In genomic region chr7:2103071-2103898, GRCh38 we compare ENCODE assay signal across 13 cellular contexts.
DNase-seq lines count a peak whose midpoint lies in the region; ATAC-seq and TF ChIP-seq lines count a peak whose summit lies in the region.
"Had no signal": no experiment of that assay in that cellular context is flagged by ENCODE, and none has a peak within 500 bp of the region (broad histone marks: within the 10 kb centered on the region; RNA-seq: fewer than 3 reads in every experiment).

No MANE protein-coding gene starts in this region.

- H3K4ac ChIP-seq in IMR-90 (ENCODE audit: low read depth, low read length) (peak overlapping the region; percentile 88), neuronal stem cell (ENCODE audit: low read length) (peak overlapping the region; percentile 4)

- H2BK5ac ChIP-seq in IMR-90 (ENCODE audit: low read depth, low read length, poor library complexity, severe bottlenecking) = no peak overlapping the region
- peak overlapping the region; percentile 62 for H2BK5ac ChIP-seq in neuronal stem cell (ENCODE audit: low read length)

- H3F3A ChIP-seq in PC-9 (ENCODE audit: insufficient read depth, low read depth) = no peaks in the 10 kb centered on the region

- peaks cover 27 to 37% of the 10 kb centered on the region in 2 donors for H3K4me1 Mint-ChIP-seq in effector memory CD8-positive, alpha-beta T cell (ENCODE audit: low read depth in 2 of 2)
- peaks cover 32% of the 10 kb centered on the region for H3K4me1 Mint-ChIP-seq in activated CD8-positive, alpha-beta memory T cell treated with anti-CD3 and anti-CD28 coated beads, Interleukin-2, amount 10 ng/mL, durations not matched to agents 7 days and 5 days

- H3K36me3 ChIP-seq in A673 (ENCODE audit: insufficient read depth, low read length, poor library complexity, severe bottlenecking) (no peaks in the 10 kb centered on the region), IMR-90 (ENCODE audit: control insufficient read depth, insufficient read depth, low read length) (no peaks in the 10 kb centered on the region), neuronal stem cell (replicated peaks in 1 of 2; ENCODE audit: control insufficient read depth in 2 of 2, insufficient read depth in 2 of 2, low read length in 2 of 2) (peaks cover 0 to 2% of the 10 kb centered on the region in 2 donors), suprapubic skin (no peaks in the 10 kb centered on the region), PC-9 (ENCODE audit: low read depth) (no peaks in the 10 kb centered on the region)
- H3K36me3 ChIP-seq: SJCRH30 had no signal

- 89% methylated on average over 15 of the region's 39 CpGs; no CpG with 5 or more reads in 1 of the 2 experiments for WGBS in IMR-90 (ENCODE audit: extremely low coverage in 2 of 2, insufficient read length in 1 of 2), 2 experiments
- no CpG with 5 or more reads among the region's 39 CpGs for WGBS in neuronal stem cell (ENCODE audit: extremely low coverage in 2 of 2, insufficient read length in 2 of 2, insufficient replicate concordance in 1 of 2), 2 donors
- WGBS in suprapubic skin = 88% methylated on average over 25 of the region's 39 CpGs

- peak overlapping the region; percentile 63 for H4K5ac ChIP-seq in IMR-90 (ENCODE audit: low read depth, low read length)

- peak overlapping the region; percentile 49 for H3K9ac ChIP-seq in IMR-90 (ENCODE audit: low read depth, low read length)
- peak overlapping the region; percentile 36 for H3K9ac ChIP-seq in neuronal stem cell (ENCODE audit: low read depth, low read length, poor library complexity)
- H3K9ac ChIP-seq: parathyroid adenoma had no signal

- dilution Hi-C loops in IMR-90 (cut with HindIII; ENCODE audit: low sequenced_read_pairs, unreplicated experiment) = no loop called here

- in situ Hi-C loops in IMR-90 (cut with MboI; ENCODE audit: low sequenced_read_pairs) = no loop called here

- ATAC-seq in IMR-90 (ENCODE audit: low read depth) = no peak
- ATAC-seq in effector memory CD8-positive, alpha-beta T cell (replicated peaks) = no peak
- no peak for ATAC-seq in activated CD8-positive, alpha-beta memory T cell treated with anti-CD3 and anti-CD28 coated beads, Interleukin-2, amount 10 ng/mL, durations not matched to agents 7 days and 5 days

- H3K18ac ChIP-seq in IMR-90 (ENCODE audit: low read depth, low read length) = peak overlapping the region; percentile 44; the same call in 1 of the 2 replicates
- peak overlapping the region; percentile 84 for H3K18ac ChIP-seq in neuronal stem cell (ENCODE audit: low read length)

- no peak overlapping the region for H2BK20ac ChIP-seq in IMR-90 (ENCODE audit: low read depth, low read length)

- H3K9me1 ChIP-seq in IMR-90 (ENCODE audit: insufficient read depth, low read length) = peaks cover 14% of the 10 kb centered on the region

- peaks cover 16% of the 10 kb centered on the region for H3K36me3 Mint-ChIP-seq in effector memory CD8-positive, alpha-beta T cell (ENCODE audit: insufficient read depth)
- H3K36me3 Mint-ChIP-seq in activated CD8-positive, alpha-beta memory T cell treated with anti-CD3 and anti-CD28 coated beads, Interleukin-2, amount 10 ng/mL, durations not matched to agents 7 days and 5 days = peaks cover 6% of the 10 kb centered on the region

- H3K4me1 ChIP-seq in A673 (ENCODE audit: insufficient read depth, low read length, poor library complexity, severe bottlenecking) (peaks cover 23% of the 10 kb centered on the region), IMR-90 (ENCODE audit: control insufficient read depth, insufficient read depth, low read length) (peaks cover 27% of the 10 kb centered on the region), neuronal stem cell (ENCODE audit: control insufficient read depth in 2 of 2, insufficient read depth in 1 of 2, low read depth in 1 of 2, low read length in 2 of 2) (peaks cover 45 to 50% of the 10 kb centered on the region in 2 donors), suprapubic skin (peaks cover 29% of the 10 kb centered on the region), PC-9 (replicated peaks; ENCODE audit: insufficient read depth) (no peaks in the 10 kb centered on the region)
- H3K4me1 ChIP-seq: parathyroid adenoma had no signal

- TF ChIP-seq CTCF in A673 (conservative IDR thresholded peaks at IDR 0.05; ENCODE audit: low read depth, low read length) (no peak), IMR-90 (conservative IDR thresholded peaks at IDR 0.05; ENCODE audit: low read depth, low read length) (no peak), suprapubic skin (IDR thresholded peaks at IDR 0.05) (no peak), PC-9 (conservative IDR thresholded peaks at IDR 0.05) (no peak)

- H3K4me3 ChIP-seq in A673 (ENCODE audit: low read depth, low read length, poor library complexity, severe bottlenecking) (no peak overlapping the region), IMR-90 (ENCODE audit: insufficient read depth, low read depth, low read length) (no peak overlapping the region), neuronal stem cell (ENCODE audit: low read length in 2 of 2) (no peak overlapping the region), suprapubic skin (no peak overlapping the region), PC-9 (no peak overlapping the region)
- H3K4me3 ChIP-seq: left lung, SJCRH30 had no signal

- peak overlapping the region; percentile 93 for H2AK5ac ChIP-seq in IMR-90 (ENCODE audit: low read depth, low read length)
- H2AK5ac ChIP-seq in neuronal stem cell (ENCODE audit: low read depth, low read length) = peak overlapping the region; percentile 96

- H4K8ac ChIP-seq in IMR-90 (ENCODE audit: low read depth in 2 of 2, low read length in 2 of 2) (peak overlapping the region; percentile 75 to 94; a peak in 3 of 4 replicates), neuronal stem cell (ENCODE audit: low read depth, low read length) (peak overlapping the region; percentile 74)

- no peaks in the 10 kb centered on the region; the same call in none of the 2 replicates for H4K20me1 ChIP-seq in IMR-90 (ENCODE audit: insufficient read depth, low read length)
- H4K20me1 ChIP-seq in PC-9 (ENCODE audit: insufficient read depth) = peaks cover 7% of the 10 kb centered on the region; the same call in 1 of the 2 replicates

- no peak for TF ChIP-seq EP300 in suprapubic skin (IDR thresholded peaks at IDR 0.05)

- H2BK15ac ChIP-seq in IMR-90 (ENCODE audit: low read depth, low read length) = peak overlapping the region; percentile 58; the same call in 1 of the 3 replicates
- H2BK15ac ChIP-seq in neuronal stem cell (ENCODE audit: low read length) = peak overlapping the region; percentile 91

- H4K91ac ChIP-seq in IMR-90 (ENCODE audit: insufficient read depth, low read depth, low read length) (peak overlapping the region; percentile 87), neuronal stem cell (ENCODE audit: low read depth, low read length, poor library complexity) (peak overlapping the region; percentile 86)

- CTCF ChIA-PET in A673 (lab: Charles Lee) (no interaction called here), IMR-90 (lab: Yijun Ruan, JAX) (no interaction called here), PC-9 (lab: Charles Lee) (no interaction called here)
- CTCF ChIA-PET in activated CD8-positive, alpha-beta memory T cell treated with anti-CD3 and anti-CD28 coated beads, Interleukin-2, amount 10 ng/mL, durations not matched to agents 7 days and 5 days (lab: Charles Lee) = interaction anchor here (1.3 kb wide), 1 partner anchor 7 kb away, joined by 3 read pairs; no protein-coding TSS in a partner anchor

- H3K4me2 ChIP-seq in IMR-90 (ENCODE audit: low read depth, low read length) (no peak overlapping the region; the same call in 1 of the 2 replicates), neuronal stem cell (ENCODE audit: insufficient read depth, low read length, poor library complexity, severe bottlenecking) (no peak overlapping the region), PC-9 (no peak overlapping the region)

- peak overlapping the region; percentile 89 for H2AK9ac ChIP-seq in IMR-90 (replicated peaks; ENCODE audit: low read depth, low read length, poor library complexity)

- BruUV-seq in A673 (replicated peaks; lab: Mats Ljungman, UMichigan) (no TSS peak), IMR-90 (replicated peaks; lab: Mats Ljungman, UMichigan) (no TSS peak), PC-9 (replicated peaks; lab: Mats Ljungman, UMichigan) (no TSS peak)

- H3K23ac ChIP-seq in IMR-90 (ENCODE audit: low read depth, low read length) = no peak overlapping the region
- peak overlapping the region; percentile 80 for H3K23ac ChIP-seq in neuronal stem cell (ENCODE audit: low read depth, low read length, poor library complexity)

- peak overlapping the region in 1 of 2 donors; percentile 38 for H3K4me3 Mint-ChIP-seq in effector memory CD8-positive, alpha-beta T cell
- no peak overlapping the region for H3K4me3 Mint-ChIP-seq in activated CD8-positive, alpha-beta memory T cell treated with anti-CD3 and anti-CD28 coated beads, Interleukin-2, amount 10 ng/mL, durations not matched to agents 7 days and 5 days

- H3K27me3 Mint-ChIP-seq in effector memory CD8-positive, alpha-beta T cell = no peaks in the 10 kb centered on the region
- H3K27me3 Mint-ChIP-seq in activated CD8-positive, alpha-beta memory T cell treated with anti-CD3 and anti-CD28 coated beads, Interleukin-2, amount 10 ng/mL, durations not matched to agents 7 days and 5 days = no peaks in the 10 kb centered on the region

- no peaks in the 10 kb centered on the region for H3K9me2 ChIP-seq in PC-9 (ENCODE audit: insufficient read depth)

- no peak for TF ChIP-seq RAD21 in IMR-90 (IDR thresholded peaks at IDR 0.05; ENCODE audit: low read length)

- no peak overlapping the region for H3K56ac ChIP-seq in IMR-90 (ENCODE audit: extremely low read depth, insufficient read depth, low read length)

- H3K14ac ChIP-seq in IMR-90 (replicated peaks; ENCODE audit: low read depth, low read length) (peak overlapping the region; percentile 60), neuronal stem cell (ENCODE audit: low read length) (peak overlapping the region; percentile 85)

- peak; percentile 19; the same call in 1 of the 2 replicates for TF ChIP-seq POLR2A in IMR-90 (IDR thresholded peaks at IDR 0.05; ENCODE audit: low read depth, low read length)
- no peak for TF ChIP-seq POLR2A in suprapubic skin (IDR thresholded peaks at IDR 0.05)

- H2BK12ac ChIP-seq in neuronal stem cell (ENCODE audit: low read length) = peak overlapping the region; percentile 89

- intact Hi-C loops in A673 (cut with micrococcal nuclease; ENCODE audit: unreplicated experiment) (no loop called here), IMR-90 (cut with micrococcal nuclease) (loop anchor here (10.0 kb wide), 1 partner anchor 102 kb away; no protein-coding TSS in a partner anchor), PC-9 (cut with micrococcal nuclease; ENCODE audit: unreplicated experiment) (no loop called here)

- POLR2A ChIA-PET in A673 (lab: Charles Lee; ENCODE audit: low non-redundant PET) (no interaction called here), IMR-90 (lab: Charles Lee; ENCODE audit: unreplicated experiment) (no interaction called here), PC-9 (lab: Charles Lee; ENCODE audit: unreplicated experiment) (no interaction called here)

- no peaks in the 10 kb centered on the region for H3K9me3 ChIP-seq in A673 (ENCODE audit: low read depth, low read length, poor library complexity, severe bottlenecking)
- no peaks in the 10 kb centered on the region for H3K9me3 ChIP-seq in IMR-90 (ENCODE audit: control insufficient read depth, insufficient read depth, low read length)
- H3K9me3 ChIP-seq in neuronal stem cell (replicated peaks in 1 of 2; ENCODE audit: control insufficient read depth in 2 of 2, insufficient read depth in 1 of 2, low read depth in 1 of 2, low read length in 2 of 2) = no peaks in the 10 kb centered on the region
- no peaks in the 10 kb centered on the region for H3K9me3 ChIP-seq in suprapubic skin
- H3K9me3 ChIP-seq in PC-9 (ENCODE audit: insufficient read depth, low read depth) = no peaks in the 10 kb centered on the region
- H3K9me3 ChIP-seq: left lung, SJCRH30 had no signal

- H3K27ac ChIP-seq in A673 (ENCODE audit: low read depth, low read length, poor library complexity, severe bottlenecking) = peak overlapping the region; percentile 77
- H3K27ac ChIP-seq in IMR-90 (ENCODE audit: insufficient read depth, low read length) = peak overlapping the region; percentile 36; the same call in 1 of the 2 replicates
- no peak overlapping the region for H3K27ac ChIP-seq in neuronal stem cell (replicated peaks; ENCODE audit: low read length)
- no peak overlapping the region for H3K27ac ChIP-seq in suprapubic skin
- H3K27ac ChIP-seq in PC-9 = no peak overlapping the region
- H3K27ac ChIP-seq: left lung, parathyroid adenoma, SJCRH30 had no signal

- peaks cover 10 to 32% of the 10 kb centered on the region in 2 experiments for H3K79me1 ChIP-seq in IMR-90 (ENCODE audit: low read depth in 1 of 2, low read length in 2 of 2)
- peaks cover 16% of the 10 kb centered on the region for H3K79me1 ChIP-seq in neuronal stem cell (ENCODE audit: low read depth, low read length)

- no peaks in the 10 kb centered on the region for H3K79me2 ChIP-seq in PC-9 (ENCODE audit: low read depth)

- no peak for DNase-seq in A673 (ENCODE audit: low spot score)
- no peak for DNase-seq in IMR-90
- no peak for DNase-seq in effector memory CD8-positive, alpha-beta T cell
- DNase-seq in neuronal stem cell (ENCODE audit: low spot score) = no peak
- DNase-seq in activated CD8-positive, alpha-beta memory T cell treated with anti-CD3 and anti-CD28 coated beads, Interleukin-2, amount 10 ng/mL, durations not matched to agents 7 days and 5 days = no peak
- no peak for DNase-seq in suprapubic skin (ENCODE audit: low spot score in 2 of 2)
- DNase-seq in epidermal melanocyte (ENCODE audit: insufficient read length, low spot score) = no peak
- no peak for DNase-seq in PC-9
- DNase-seq: GDM1, NCI-H1105 had no signal

- peaks cover 0 to 6% of the 10 kb centered on the region in 2 donors for H3K9me3 Mint-ChIP-seq in effector memory CD8-positive, alpha-beta T cell
- no peaks in the 10 kb centered on the region for H3K9me3 Mint-ChIP-seq in activated CD8-positive, alpha-beta memory T cell treated with anti-CD3 and anti-CD28 coated beads, Interleukin-2, amount 10 ng/mL, durations not matched to agents 7 days and 5 days (ENCODE audit: low read depth)

- H3K27me3 ChIP-seq in A673 (replicated peaks; ENCODE audit: insufficient read depth, low read depth, low read length, poor library complexity) = no peaks in the 10 kb centered on the region
- no peaks in the 10 kb centered on the region for H3K27me3 ChIP-seq in IMR-90 (ENCODE audit: control insufficient read depth, insufficient read depth, low read length)
- no peaks in the 10 kb centered on the region for H3K27me3 ChIP-seq in neuronal stem cell (ENCODE audit: control insufficient read depth in 3 of 3, insufficient read depth in 3 of 3, low read depth in 1 of 3, low read length in 3 of 3)
- no peaks in the 10 kb centered on the region for H3K27me3 ChIP-seq in suprapubic skin
- H3K27me3 ChIP-seq in PC-9 (ENCODE audit: insufficient read depth, low read depth) = no peaks in the 10 kb centered on the region
- H3K27me3 ChIP-seq: left lung, SJCRH30 had no signal

- peak overlapping the region; percentile 57 to 88 for H3K27ac Mint-ChIP-seq in effector memory CD8-positive, alpha-beta T cell
- H3K27ac Mint-ChIP-seq in activated CD8-positive, alpha-beta memory T cell treated with anti-CD3 and anti-CD28 coated beads, Interleukin-2, amount 10 ng/mL, durations not matched to agents 7 days and 5 days = no peak overlapping the region

- peak overlapping the region; percentile 66 for H2BK120ac ChIP-seq in IMR-90 (ENCODE audit: low read depth, low read length)
- H2BK120ac ChIP-seq in neuronal stem cell (ENCODE audit: low read depth, low read length) = peak overlapping the region; percentile 56

- H2AFZ ChIP-seq in IMR-90 (replicated peaks; ENCODE audit: low read length, poor library complexity) (peak overlapping the region; percentile 86), neuronal stem cell (ENCODE audit: low read length) (no peak overlapping the region), PC-9 (no peak overlapping the region)
- H2AFZ ChIP-seq: parathyroid adenoma had no signal

Comparison
In these comparisons a context has a peak if more than half of its experiments do, and no peak if none do; other contexts are left out.
1. H3K27ac ChIP-seq: peak in A673 (single experiment) and IMR-90 (single experiment); none in neuronal stem cell (single experiment), suprapubic skin (single experiment) and PC-9 (single experiment).